In genomic region chr21:37338671-37339526, GRCh38 we compare ENCODE assay signal across 9 cellular contexts. TPM values are rescaled to one million over a fixed set of nuclear protein-coding genes. Genes with fewer than 3 reads are reported as not detected.
A peak's percentile ranks its signal among the peaks of the same experiment; 100 is the strongest.
DNase-seq lines count a peak whose midpoint lies in the region; ATAC-seq and TF ChIP-seq lines count a peak whose summit lies in the region.
"Had no signal": no experiment of that assay in that cellular context is flagged by ENCODE, and none has a peak within 500 bp of the region (broad histone marks: within the 10 kb centered on the region; RNA-seq: fewer than 3 reads in every experiment).

No MANE protein-coding gene starts in this region.

- H3K36me3 ChIP-seq in mesodermal cell (ENCODE audit: control insufficient read depth, insufficient read depth, low read length), result no peaks in the 10 kb centered on the region

- no peaks in the 10 kb centered on the region for H3K27me3 Mint-ChIP-seq in chondrocyte (ENCODE audit: low read depth)

- TF ChIP-seq CTCF in AG04449 (IDR thresholded peaks at IDR 0.05; ENCODE audit: insufficient read depth, low read length, missing control alignments) (no peak), chondrocyte (IDR thresholded peaks at IDR 0.05) (no peak)

- CTCF ChIA-PET in AG04449 (lab: Yijun Ruan, JAX), result interaction anchor here (1.1 kb wide), 1 partner anchor 125 kb away, joined by 3 read pairs; no protein-coding TSS in a partner anchor

- no peak for ATAC-seq in GM18873 (IDR thresholded peaks at IDR 0.05; ENCODE audit: low FRiP score, unreplicated experiment)

- H3K4me3 ChIP-seq in AG04449 (ENCODE audit: low read depth, low read length) (peak overlapping the region; percentile 31), mesodermal cell (ENCODE audit: extremely low read depth, insufficient read depth, low read length, poor library complexity, severe bottlenecking) (no peak overlapping the region)

- peak; percentile 87 for DNase-seq in AG04449 (ENCODE audit: low read depth, low spot score)
- peak; percentile 20 for DNase-seq in HuH-7 (ENCODE audit: low spot score)
- no peak for DNase-seq in chondrocyte (ENCODE audit: low spot score)
- DNase-seq in NCI-H128 (lab: John Stamatoyannopoulos, UW; ENCODE audit: unreplicated experiment), result no peak
- DNase-seq in cortex of kidney (lab: John Stamatoyannopoulos, UW), result no peak
- no peak for DNase-seq in SIG-M5 (lab: John Stamatoyannopoulos, UW)
- DNase-seq: NCI-H1930 had no signal

- peak overlapping the region; percentile 63 for H3K4me3 Mint-ChIP-seq in chondrocyte (ENCODE audit: unreplicated experiment)

- WGBS in mesodermal cell (ENCODE audit: insufficient coverage in 2 of 2), 2 experiments, result 80 to 82% methylated on average over 9 to 11 of the region's 11 CpGs

- H3K9me3 ChIP-seq in mesodermal cell (ENCODE audit: control insufficient read depth, low read length), result no peaks in the 10 kb centered on the region

- peaks cover 2% of the 10 kb centered on the region for H3K9me3 Mint-ChIP-seq in chondrocyte (ENCODE audit: low read depth)

- peaks cover 41% of the 10 kb centered on the region for H3K4me1 Mint-ChIP-seq in chondrocyte (ENCODE audit: low read depth)

- peak overlapping the region; percentile 98 for H3K27ac ChIP-seq in mesodermal cell (ENCODE audit: low read depth, low read length, severe bottlenecking)

- H3K36me3 Mint-ChIP-seq in chondrocyte (ENCODE audit: low read depth), result no peaks in the 10 kb centered on the region

- POLR2A ChIA-PET in AG04449 (lab: Yijun Ruan, JAX), result interaction anchor here (2.2 kb wide), 1 partner anchor 72 kb away, joined by 11 read pairs; the partner anchor contains the start of gene VPS26C

- H3K4me1 ChIP-seq in mesodermal cell (ENCODE audit: control insufficient read depth, insufficient read depth, low read length, poor library complexity, severe bottlenecking), result peaks cover 19% of the 10 kb centered on the region

- peak overlapping the region; percentile 98 for H3K27ac Mint-ChIP-seq in chondrocyte (ENCODE audit: unreplicated experiment)

RNA-seq across cellular contexts. Expression of gene DYRK1A, which starts 27.7 kb away (rescaled TPM):
- 48.6 to 51.2 TPM (median 50.3 TPM) in 3 replicates for total RNA-seq in chondrocyte
- 26.4 TPM for polyA plus RNA-seq in mesodermal cell (2013, experiment 1 of 2)
- polyA plus RNA-seq in mesodermal cell (2013, experiment 2 of 2), result 25.2 TPM

Comparison
In these comparisons a context has a peak if more than half of its experiments do, and no peak if none do; other contexts are left out.
1. DNase-seq: peak in AG04449 (single experiment) and HuH-7 (single experiment); none in chondrocyte (single experiment), NCI-H128 (single experiment), cortex of kidney (single experiment) and SIG-M5 (single experiment).